In the genomic region with DNA sequence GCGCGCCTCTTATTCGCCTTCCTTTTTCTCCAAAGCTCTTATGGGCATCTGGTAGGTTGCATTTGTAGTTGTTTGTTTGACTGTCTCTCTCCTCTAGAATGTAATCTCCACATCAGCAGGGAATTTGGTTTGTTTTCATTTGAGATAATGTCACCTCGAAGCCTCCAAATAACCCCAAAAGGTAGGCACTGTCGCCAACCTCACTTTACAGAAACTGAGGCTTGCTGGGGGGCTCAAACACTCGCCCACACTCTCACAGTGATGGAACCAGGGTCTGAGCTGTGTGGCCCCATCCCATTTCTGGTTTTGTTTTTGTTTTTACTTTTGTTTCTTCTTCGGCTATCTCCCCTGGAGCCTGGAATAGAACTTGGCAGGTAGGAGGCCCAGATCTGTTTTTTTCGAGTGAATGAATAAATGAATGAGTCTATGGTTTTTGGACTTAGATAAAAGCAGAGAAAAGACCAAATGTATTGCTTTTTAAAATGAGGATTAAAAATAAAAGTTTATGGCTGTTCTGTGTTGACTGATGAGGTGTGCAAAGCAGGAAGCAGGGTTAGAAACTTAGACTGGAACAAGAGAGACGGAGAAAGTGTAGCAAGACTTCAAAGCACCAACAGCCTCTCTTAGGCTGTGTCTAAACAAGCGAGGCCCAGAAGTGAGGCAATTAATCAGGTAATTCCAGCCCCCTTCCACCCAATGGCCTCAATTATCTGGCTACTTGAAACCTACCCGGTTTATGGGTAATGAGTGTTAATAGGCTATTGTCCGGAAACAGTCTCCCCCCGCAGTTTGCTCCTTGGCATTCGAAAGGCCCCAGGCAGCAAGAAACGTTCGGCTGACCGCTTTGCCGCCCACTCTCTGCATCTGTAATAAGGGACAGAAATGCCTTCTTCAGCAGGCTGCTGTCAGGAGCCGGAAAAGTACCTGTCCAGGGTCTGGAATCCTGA, we compare ENCODE assay signal across 2 cellular contexts.
A peak's percentile ranks its signal among the peaks of the same experiment; 100 is the strongest.
TF ChIP-seq lines count a peak whose summit lies in the region.

No MANE protein-coding gene starts in this region.

TF ChIP-seq in GM23338, 12 proteins besides CTCF, POLR2A, EP300 and RAD21:
- TF ChIP-seq NANOG (IDR thresholded peaks at IDR 0.05; ENCODE audit: borderline replicate concordance) (no peak), CREB1 (CRISPR knock-in tag; IDR thresholded peaks at IDR 0.05; ENCODE audit: low read depth) (no peak)

TF ChIP-seq in H1, 55 proteins besides CTCF, POLR2A, EP300 and RAD21:
- peak; percentile 28; the same call in 1 of the 2 replicates for TF ChIP-seq EGR1 (IDR thresholded peaks at IDR 0.05; ENCODE audit: borderline replicate concordance, low read depth, low read length)
- TF ChIP-seq, protein P1, sequence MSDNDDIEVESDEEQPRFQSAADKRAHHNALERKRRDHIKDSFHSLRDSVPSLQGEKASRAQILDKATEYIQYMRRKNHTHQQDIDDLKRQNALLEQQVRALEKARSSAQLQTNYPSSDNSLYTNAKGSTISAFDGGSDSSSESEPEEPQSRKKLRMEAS (IDR thresholded peaks at IDR 0.05): no peak
TF ChIP-seq in H1: peak in this region for 1.
